ENCODE assay signal across 12 cellular contexts in genomic region chr3:171453175-171453868, GRCh38. TPM values are rescaled to one million over a fixed set of nuclear protein-coding genes. Genes with fewer than 3 reads are reported as not detected.
DNase-seq lines count a peak whose midpoint lies in the region; FAIRE-seq and TF ChIP-seq lines count a peak whose summit lies in the region.
"Had no signal": no experiment of that assay in that cellular context is flagged by ENCODE, and none has a peak within 500 bp of the region (broad histone marks: within the 10 kb centered on the region; RNA-seq: fewer than 3 reads in every experiment).

No MANE protein-coding gene starts in this region.

- TF ChIP-seq CTCF in AG09319 (IDR thresholded peaks at IDR 0.05; ENCODE audit: low read depth, low read length), result peak; percentile 13
- TF ChIP-seq CTCF in GM12875 (IDR thresholded peaks at IDR 0.05; ENCODE audit: borderline replicate concordance, insufficient read depth, low read depth, low read length), result peak; percentile 42
- peak; percentile 45 for TF ChIP-seq CTCF in astrocyte of the spinal cord (IDR thresholded peaks at IDR 0.05; ENCODE audit: low read depth, low read length)
- no peak for TF ChIP-seq CTCF in kidney (IDR thresholded peaks at IDR 0.05; ENCODE audit: borderline replicate concordance, extremely low read depth, insufficient read depth)

- intact Hi-C loops in kidney (cut with DNase I), result no loop called here

- H3K36me3 ChIP-seq in kidney (ENCODE audit: control insufficient read depth in 1 of 2, insufficient read depth in 2 of 2, low read length in 2 of 2), result no peaks in the 10 kb centered on the region
- H3K36me3 ChIP-seq: left lung had no signal

- no peak for FAIRE-seq in kidney (lab: Jason Lieb, UNC)
- FAIRE-seq: HTR-8/SVneo had no signal

- in situ Hi-C loops in astrocyte of the spinal cord (cut with HindIII; ENCODE audit: low sequenced_read_pairs), result no loop called here

- H3K4me1 ChIP-seq in kidney (ENCODE audit: control insufficient read depth in 1 of 2, insufficient read depth in 1 of 2, low read depth in 1 of 2, low read length in 2 of 2), result peaks cover 4 to 6% of the 10 kb centered on the region in 2 donors

- H3K9ac ChIP-seq in kidney (ENCODE audit: low read length in 2 of 2), result no peak overlapping the region

- no peak overlapping the region for H3K4me3 ChIP-seq in GM12875 (ENCODE audit: low read depth, low read length)
- no peak overlapping the region for H3K4me3 ChIP-seq in astrocyte of the spinal cord (ENCODE audit: low read depth, low read length)
- H3K4me3 ChIP-seq in kidney (ENCODE audit: low read length in 2 of 2), result no peak overlapping the region
- H3K4me3 ChIP-seq: left lung had no signal

- no peaks in the 10 kb centered on the region for H3K9me3 ChIP-seq in kidney (ENCODE audit: control insufficient read depth in 1 of 2, low read length in 2 of 2)
- H3K9me3 ChIP-seq: left lung had no signal

- H3K27ac ChIP-seq in kidney (ENCODE audit: low read depth in 2 of 2, low read length in 2 of 2), result peak overlapping the region in 1 of 2 donors; percentile 24
- H3K27ac ChIP-seq: left lung had no signal

- no peak for DNase-seq in AG09319 (ENCODE audit: extremely low read depth, low read depth)
- no peak for DNase-seq in astrocyte of the spinal cord (ENCODE audit: low read depth, low spot score)
- DNase-seq in iPS-NIHi11 (ENCODE audit: low spot score), result peak; percentile 74
- DNase-seq in NCI-H1694 (lab: John Stamatoyannopoulos, UW), result no peak
- no peak for DNase-seq in NCI-H1417 (lab: John Stamatoyannopoulos, UW)
- no peak for DNase-seq in kidney
- no peak for DNase-seq in NCI-H187 (lab: John Stamatoyannopoulos, UW)
- DNase-seq: left lung, NCI-H510A treated with DMSO at 0.1 percent for 48 hours, T1000 had no signal

RNA-seq across cellular contexts. Expression of gene TNIK, which starts 6.9 kb away (rescaled TPM):
- total RNA-seq in kidney, result 48.9 TPM
- polyA plus RNA-seq in kidney (ENCODE audit: insufficient read depth, low read depth, low replicate concordance), result 3.6 TPM
